In genomic region chr14:31893156-31893813, GRCh38 we compare ENCODE assay signal across 13 cellular contexts.
DNase-seq lines count a peak whose midpoint lies in the region; ATAC-seq and TF ChIP-seq lines count a peak whose summit lies in the region.
"Had no signal": no experiment of that assay in that cellular context is flagged by ENCODE, and none has a peak within 500 bp of the region (broad histone marks: within the 10 kb centered on the region; RNA-seq: fewer than 3 reads in every experiment).

No MANE protein-coding gene starts in this region.

- H3K9me3 ChIP-seq in RWPE2 (ENCODE audit: severe bottlenecking), result no peaks in the 10 kb centered on the region
- H3K9me3 ChIP-seq: BLaER1 treated with 17β-estradiol and CSF1 and Interleukin-3, amounts not matched to agents 10 nM and 100 nM had no signal

- H3K27ac ChIP-seq in RWPE2 (ENCODE audit: poor library complexity, severe bottlenecking), result no peak overlapping the region

- no peak overlapping the region for H3K4me3 ChIP-seq in RWPE2 (ENCODE audit: severe bottlenecking)
- H3K4me3 ChIP-seq: BLaER1 treated with 17β-estradiol and CSF1 and Interleukin-3, amounts not matched to agents 10 nM and 100 nM had no signal

- ATAC-seq in RWPE2 (ENCODE audit: low read depth) (peak; percentile 45), left ventricle myocardium superior (peak; percentile 76), HG03280 (IDR thresholded peaks at IDR 0.05; ENCODE audit: unreplicated experiment) (no peak)
- ATAC-seq: stimulated activated naive CD8-positive, alpha-beta T cell treated with anti-CD3 and anti-CD28 coated beads, Interleukin-15, Interleukin-2, amounts not matched to agents 100 U/mL and 50 U/mL, for 24 hours had no signal

- peaks cover 18% of the 10 kb centered on the region for H3K4me1 ChIP-seq in RWPE2 (ENCODE audit: insufficient read depth, poor library complexity, severe bottlenecking)

- intact Hi-C loops in left ventricle myocardium superior (cut with micrococcal nuclease), result no loop called here

- H3K36me3 ChIP-seq in RWPE2 (ENCODE audit: low read depth), result no peaks in the 10 kb centered on the region
- H3K36me3 ChIP-seq: BLaER1 treated with 17β-estradiol and CSF1 and Interleukin-3, amounts not matched to agents 10 nM and 100 nM had no signal

- no peaks in the 10 kb centered on the region for H3K27me3 ChIP-seq in RWPE2 (ENCODE audit: insufficient read depth, poor library complexity, severe bottlenecking)
- H3K27me3 ChIP-seq: BLaER1 treated with 17β-estradiol and CSF1 and Interleukin-3, amounts not matched to agents 10 nM and 100 nM had no signal

- DNase-seq in HT1080 (ENCODE audit: low read depth) (peak; percentile 83), RWPE2 (ENCODE audit: low spot score) (no peak), left ventricle myocardium superior (peak; percentile 28), pulmonary artery endothelial cell (ENCODE audit: low read depth, low spot score) (peak; percentile 19), NK-92 (lab: John Stamatoyannopoulos, UW; ENCODE audit: unreplicated experiment) (no peak), COR-L47 (lab: John Stamatoyannopoulos, UW) (no peak)
- DNase-seq in stimulated activated CD4-positive, alpha-beta T cell treated with anti-CD3 and anti-CD28 coated beads, Interleukin-15, amount 100 ng/mL, for 24 hours, result no peak
- DNase-seq: GF-D8; NCI-H1105; SHP77 treated with DMSO at 0.1 percent for 48 hours; stimulated activated naive CD8-positive, alpha-beta T cell treated with anti-CD3 and anti-CD28 coated beads, Interleukin-15, Interleukin-2, amounts not matched to agents 100 U/mL and 50 U/mL, for 24 hours had no signal

- TF ChIP-seq CTCF in RWPE2 (IDR thresholded peaks at IDR 0.05; ENCODE audit: poor library complexity, severe bottlenecking), result no peak

Comparison
In these comparisons a context has a peak if more than half of its experiments do, and no peak if none do; other contexts are left out.
1. DNase-seq: peak in HT1080 (single experiment), left ventricle myocardium superior (single experiment) and pulmonary artery endothelial cell (single experiment); none in RWPE2 (single experiment), NK-92 (single experiment), stimulated activated CD4-positive, alpha-beta T cell treated with anti-CD3 and anti-CD28 coated beads, Interleukin-15, amount 100 ng/mL, for 24 hours (single experiment) and COR-L47 (single experiment).